ENCODE assay signal across 9 cellular contexts in genomic region chrX:132481449-132481848, GRCh38. TPM values are rescaled to one million over a fixed set of nuclear protein-coding genes. Genes with fewer than 3 reads are reported as not detected.
DNase-seq lines count a peak whose midpoint lies in the region; ATAC-seq and TF ChIP-seq lines count a peak whose summit lies in the region.
"Had no signal": no experiment of that assay in that cellular context is flagged by ENCODE, and none has a peak within 500 bp of the region (broad histone marks: within the 10 kb centered on the region; RNA-seq: fewer than 3 reads in every experiment).

No MANE protein-coding gene starts in this region.

- no peaks in the 10 kb centered on the region for H3K36me3 Mint-ChIP-seq in activated T-helper 17 cell treated with anti-CD3 and anti-CD28 coated beads, Interleukin-2, amount 50 U/mL, for 72 hours (ENCODE audit: low read depth)
- no peaks in the 10 kb centered on the region for H3K36me3 Mint-ChIP-seq in endothelial cell (ENCODE audit: low read depth, unreplicated experiment)

- CTCF ChIA-PET in HEK293 (lab: Yijun Ruan, JAX), result no interaction called here

- POLR2A ChIA-PET in HEK293 (lab: Yijun Ruan, JAX), result no interaction called here

- H2AFZ ChIP-seq in ACC112 (ENCODE audit: low read length, unreplicated experiment), result peak overlapping the region; percentile 53

- H3K27me3 ChIP-seq in ACC112 (ENCODE audit: insufficient read depth, low read length) (no peaks in the 10 kb centered on the region), muscle layer of duodenum (ENCODE audit: low read depth, low read length) (no peaks in the 10 kb centered on the region)

- no peaks in the 10 kb centered on the region for H3K4me1 Mint-ChIP-seq in activated T-helper 17 cell treated with anti-CD3 and anti-CD28 coated beads, Interleukin-2, amount 50 U/mL, for 72 hours
- peaks cover 14% of the 10 kb centered on the region for H3K4me1 Mint-ChIP-seq in endothelial cell (ENCODE audit: unreplicated experiment)

- no peaks in the 10 kb centered on the region for H3K27me3 Mint-ChIP-seq in activated T-helper 17 cell treated with anti-CD3 and anti-CD28 coated beads, Interleukin-2, amount 50 U/mL, for 72 hours
- H3K27me3 Mint-ChIP-seq in endothelial cell (ENCODE audit: unreplicated experiment), result no peaks in the 10 kb centered on the region

- ATAC-seq in activated T-helper 17 cell treated with anti-CD3 and anti-CD28 coated beads, Interleukin-2, amount 50 U/mL, for 72 hours (replicated peaks), result no peak

- DNase-seq in endothelial cell (ENCODE audit: low spot score) (no peak), foreskin melanocyte (no peak), DMS153 (lab: John Stamatoyannopoulos, UW) (no peak)
- DNase-seq in activated CD4-positive, CD25-positive, alpha-beta regulatory T cell (lab: John Stamatoyannopoulos, UW), result no peak
- DNase-seq: NCI-H1092 had no signal

- TF ChIP-seq CTCF in HEK293 (tag by site-specific recombination; IDR thresholded peaks at IDR 0.05), result no peak
- no peak for TF ChIP-seq CTCF in endothelial cell (IDR thresholded peaks at IDR 0.05; ENCODE audit: unreplicated experiment)

- H3K4me1 ChIP-seq in ACC112 (ENCODE audit: control insufficient read depth, insufficient read depth, low read length, unreplicated experiment) (peaks cover 11% of the 10 kb centered on the region), HEK293 (ENCODE audit: control insufficient read depth, insufficient read depth, low read length) (peaks cover 28% of the 10 kb centered on the region), muscle layer of duodenum (ENCODE audit: control insufficient read depth in 1 of 2, insufficient read depth in 2 of 2, low read length in 2 of 2) (peaks cover 0 to 7% of the 10 kb centered on the region in 2 donors)

- H3K4me3 ChIP-seq in ACC112 (ENCODE audit: low read depth, low read length), result no peak overlapping the region
- H3K4me3 ChIP-seq in HEK293 (ENCODE audit: low read depth, low read length), result no peak overlapping the region
- H3K4me3 ChIP-seq in muscle layer of duodenum (ENCODE audit: low read depth in 1 of 2, low read length in 2 of 2), result no peak overlapping the region

- H3K4me3 Mint-ChIP-seq in activated T-helper 17 cell treated with anti-CD3 and anti-CD28 coated beads, Interleukin-2, amount 50 U/mL, for 72 hours, result peak overlapping the region; percentile 90
- H3K4me3 Mint-ChIP-seq in endothelial cell (ENCODE audit: unreplicated experiment), result no peak overlapping the region

- H3K27ac ChIP-seq in ACC112 (ENCODE audit: low read depth, low read length) (peak overlapping the region; percentile 55), HEK293 (ENCODE audit: extremely low read depth, low read depth, low read length) (no peak overlapping the region), muscle layer of duodenum (ENCODE audit: low read length) (peak overlapping the region; percentile 67)

- H3K9me3 Mint-ChIP-seq in activated T-helper 17 cell treated with anti-CD3 and anti-CD28 coated beads, Interleukin-2, amount 50 U/mL, for 72 hours, result no peaks in the 10 kb centered on the region
- H3K9me3 Mint-ChIP-seq in endothelial cell (ENCODE audit: unreplicated experiment), result no peaks in the 10 kb centered on the region

- H3K9me3 ChIP-seq in HEK293 (ENCODE audit: control insufficient read depth, insufficient read depth, low read depth, low read length) (no peaks in the 10 kb centered on the region), muscle layer of duodenum (ENCODE audit: control insufficient read depth in 1 of 2, low read length in 2 of 2) (no peaks in the 10 kb centered on the region)

- H3K27ac Mint-ChIP-seq in activated T-helper 17 cell treated with anti-CD3 and anti-CD28 coated beads, Interleukin-2, amount 50 U/mL, for 72 hours, result peak overlapping the region; percentile 94
- no peak overlapping the region for H3K27ac Mint-ChIP-seq in endothelial cell (ENCODE audit: unreplicated experiment)

- no peaks in the 10 kb centered on the region for H3K79me2 ChIP-seq in ACC112 (ENCODE audit: control insufficient read depth, insufficient read depth, low read length, unreplicated experiment)

- H3K36me3 ChIP-seq in ACC112 (ENCODE audit: insufficient read depth, low read length) (no peaks in the 10 kb centered on the region), HEK293 (ENCODE audit: control insufficient read depth in 2 of 2, insufficient read depth in 1 of 2, low read length in 2 of 2) (no peaks in the 10 kb centered on the region), muscle layer of duodenum (ENCODE audit: control insufficient read depth in 1 of 2, insufficient read depth in 2 of 2, low read length in 2 of 2) (no peaks in the 10 kb centered on the region)

TF ChIP-seq in HEK293, 187 proteins besides CTCF, POLR2A, EP300 and RAD21:
- TF ChIP-seq, protein P1, sequence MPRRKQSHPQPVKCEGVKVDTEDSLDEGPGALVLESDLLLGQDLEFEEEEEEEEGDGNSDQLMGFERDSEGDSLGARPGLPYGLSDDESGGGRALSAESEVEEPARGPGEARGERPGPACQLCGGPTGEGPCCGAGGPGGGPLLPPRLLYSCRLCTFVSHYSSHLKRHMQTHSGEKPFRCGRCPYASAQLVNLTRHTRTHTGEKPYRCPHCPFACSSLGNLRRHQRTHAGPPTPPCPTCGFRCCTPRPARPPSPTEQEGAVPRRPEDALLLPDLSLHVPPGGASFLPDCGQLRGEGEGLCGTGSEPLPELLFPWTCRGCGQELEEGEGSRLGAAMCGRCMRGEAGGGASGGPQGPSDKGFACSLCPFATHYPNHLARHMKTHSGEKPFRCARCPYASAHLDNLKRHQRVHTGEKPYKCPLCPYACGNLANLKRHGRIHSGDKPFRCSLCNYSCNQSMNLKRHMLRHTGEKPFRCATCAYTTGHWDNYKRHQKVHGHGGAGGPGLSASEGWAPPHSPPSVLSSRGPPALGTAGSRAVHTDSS (tag by site-specific recombination; IDR thresholded peaks at IDR 0.05), result peak; percentile 83
- TF ChIP-seq ZNF133 (tag by site-specific recombination; IDR thresholded peaks at IDR 0.05), result no peak
TF ChIP-seq in HEK293: peak in this region for 1.

RNA-seq across cellular contexts. Expression of gene MBNL3, which starts 7.4 kb away (rescaled TPM):
- 10 to 100 TPM in 1 of 2 donors, 1 to 10 TPM in 1; 6.6 to 13.9 TPM for total RNA-seq in activated T-helper 17 cell treated with anti-CD3 and anti-CD28 coated beads, Interleukin-2, amount 50 U/mL, for 72 hours
- 10.4 TPM for total RNA-seq in endothelial cell (ENCODE audit: unreplicated experiment)
